In the genomic region with DNA sequence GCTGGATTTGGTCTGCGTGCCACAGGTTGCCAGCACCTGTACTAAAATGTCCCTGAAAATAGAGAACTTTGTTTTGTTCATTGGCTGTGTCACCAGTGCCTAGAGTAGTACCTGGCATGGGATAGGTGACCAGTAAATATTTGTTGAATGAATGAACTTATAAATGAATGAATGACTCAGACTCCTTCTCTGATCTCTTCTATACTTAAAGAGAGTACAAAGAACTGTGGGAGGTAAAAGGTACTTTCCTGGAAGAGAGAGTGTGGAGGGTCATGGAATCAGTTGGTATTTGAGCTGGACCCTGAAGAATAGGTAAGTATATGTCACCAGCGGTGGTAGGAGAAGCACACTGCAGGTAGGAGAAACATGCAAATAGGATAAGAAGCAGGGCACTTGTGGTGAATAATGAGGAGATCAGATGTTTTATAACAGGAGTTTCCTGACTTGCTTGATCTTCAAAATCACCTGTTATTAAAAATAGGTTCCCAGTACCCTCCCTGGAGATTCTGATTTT, we compare ENCODE assay signal across 10 cellular contexts.
"Had no signal": no experiment of that assay in that cellular context is flagged by ENCODE, and none has a peak within 500 bp of the region (broad histone marks: within the 10 kb centered on the region; RNA-seq: fewer than 3 reads in every experiment).

No MANE protein-coding gene starts in this region.

- H3K36me3 ChIP-seq: uterus had no signal

- H3K9me3 ChIP-seq: testis, uterus had no signal

- DNase-seq: activated B cell treated with CpG ODN at 0.5 μM for 24 hours; activated effector memory CD4-positive, alpha-beta T cell treated with Interleukin-2 at 50 U/mL for 16 hours; cerebellar nuclear complex; dermis blood vessel endothelial cell; stimulated activated CD4-positive, alpha-beta T cell treated with anti-CD3 and anti-CD28 coated beads, Interleukin-4, amount 100 ng/mL, for 1 hour; stimulated activated CD8-positive, alpha-beta memory T cell treated with anti-CD3 and anti-CD28 coated beads, Interleukin-4, amount 100 ng/mL, for 48 hours; stimulated activated naive CD8-positive, alpha-beta T cell treated with anti-CD3 and anti-CD28 coated beads, Interleukin-15, amount 100 ng/mL, for 72 hours; testis; uterus had no signal

- H3K4me3 ChIP-seq: testis, uterus had no signal

- ATAC-seq: esophagus mucosa; stimulated activated naive CD8-positive, alpha-beta T cell treated with anti-CD3 and anti-CD28 coated beads, Interleukin-15, amount 100 ng/mL, for 72 hours had no signal

- H3K27ac ChIP-seq: testis had no signal

- H3K27me3 ChIP-seq: testis, uterus had no signal
